28 cellular contexts compared by ENCODE assay signal in the genomic region with DNA sequence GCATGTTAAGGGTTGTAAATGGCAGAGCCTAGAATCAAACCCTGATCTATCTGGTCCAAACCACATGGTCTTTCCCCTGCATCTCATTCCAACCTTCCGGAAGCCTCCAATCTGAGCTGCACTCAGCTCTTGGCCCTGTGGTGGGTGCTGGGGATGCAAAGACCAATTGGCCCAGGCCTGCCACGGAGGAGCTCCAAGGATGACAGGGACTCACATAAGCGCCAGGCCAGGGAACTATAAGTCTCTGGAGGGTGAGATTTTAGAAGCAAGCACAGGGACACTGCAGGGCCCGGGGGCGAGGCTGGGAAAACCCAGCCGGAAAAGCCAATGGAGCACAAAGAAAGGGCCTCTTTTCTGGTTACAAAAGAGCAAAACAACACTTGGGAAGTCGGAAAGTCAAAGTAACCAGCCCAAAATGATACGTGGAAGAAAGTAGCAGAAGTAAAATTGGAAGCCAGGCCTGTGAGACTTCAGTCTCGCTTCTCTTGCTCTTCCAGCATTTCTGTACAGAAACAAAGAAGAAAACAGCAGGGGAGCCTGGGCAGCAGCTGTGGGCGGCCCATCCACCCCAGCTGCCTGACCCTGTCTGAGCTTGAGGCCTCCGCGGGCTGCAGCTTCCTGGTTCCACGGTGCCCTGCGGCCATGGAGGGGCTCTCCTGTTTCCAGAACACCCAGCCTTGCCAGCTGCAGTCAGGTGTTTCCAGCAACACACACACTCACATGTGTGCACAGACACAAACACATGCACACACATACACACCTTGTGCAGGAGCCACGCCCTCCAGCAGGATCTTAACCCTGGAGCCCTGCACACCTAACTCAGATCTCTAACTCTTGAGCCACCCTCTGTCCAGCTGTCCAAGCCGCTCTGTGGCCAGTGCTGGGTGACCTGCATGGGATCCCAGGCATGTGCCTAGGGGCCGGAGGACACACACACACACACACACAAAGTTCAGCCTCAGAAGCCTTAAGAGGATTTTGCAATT.
DNase-seq lines count a peak whose midpoint lies in the region; ATAC-seq and TF ChIP-seq lines count a peak whose summit lies in the region.
"Had no signal": no experiment of that assay in that cellular context is flagged by ENCODE, and none has a peak within 500 bp of the region (broad histone marks: within the 10 kb centered on the region; RNA-seq: fewer than 3 reads in every experiment).

No MANE protein-coding gene starts in this region.

- no peaks in the 10 kb centered on the region for H3K27me3 ChIP-seq in endodermal cell (ENCODE audit: control insufficient read depth, insufficient read depth, low read length, poor library complexity, severe bottlenecking)
- no peaks in the 10 kb centered on the region for H3K27me3 ChIP-seq in neuron (ENCODE audit: insufficient read depth, low read length)
- H3K27me3 ChIP-seq: tibial nerve had no signal

- H3K27me3 Mint-ChIP-seq in endodermal cell (ENCODE audit: insufficient read depth): no peaks in the 10 kb centered on the region
- H3K27me3 Mint-ChIP-seq: activated T-cell treated with anti-CD3 and anti-CD28 coated beads, Interleukin-2, amount 50 U/mL, for 24 hours; CD4-positive, alpha-beta T cell had no signal

- H3K4me3 Mint-ChIP-seq in endodermal cell: no peak overlapping the region
- H3K4me3 Mint-ChIP-seq: activated T-cell treated with anti-CD3 and anti-CD28 coated beads, Interleukin-2, amount 50 U/mL, for 24 hours; CD4-positive, alpha-beta T cell had no signal

- 68 to 77% methylated on average over 11 to 17 of the region's 17 CpGs for WGBS in endodermal cell (ENCODE audit: insufficient coverage in 1 of 2, insufficient read length in 1 of 2), 2 experiments

- TF ChIP-seq CTCF in endodermal cell (conservative IDR thresholded peaks at IDR 0.05): no peak

- H3K36me3 Mint-ChIP-seq in endodermal cell (ENCODE audit: low read depth): no peaks in the 10 kb centered on the region

- H3K4me1 ChIP-seq in endodermal cell (ENCODE audit: control insufficient read depth, insufficient read depth, low read length): no peaks in the 10 kb centered on the region
- H3K4me1 ChIP-seq in neuron (ENCODE audit: insufficient read depth, low read length): peaks cover 9% of the 10 kb centered on the region
- H3K4me1 ChIP-seq: tibial nerve had no signal

- H2AFZ ChIP-seq in neuron (ENCODE audit: low read depth, low read length): peak overlapping the region; percentile 55

- H3K4me3 ChIP-seq in endodermal cell (ENCODE audit: low read length) (no peak overlapping the region), neuron (ENCODE audit: low read length) (no peak overlapping the region)
- H3K4me3 ChIP-seq: GM12878, tibial nerve had no signal

- no peak overlapping the region for H3K27ac Mint-ChIP-seq in endodermal cell
- H3K27ac Mint-ChIP-seq: activated T-cell treated with anti-CD3 and anti-CD28 coated beads, Interleukin-2, amount 50 U/mL, for 24 hours; CD4-positive, alpha-beta T cell had no signal

- no peak overlapping the region for H3K9ac ChIP-seq in endodermal cell (ENCODE audit: extremely low read depth, low read length, poor library complexity, severe bottlenecking)

- H3K9me3 Mint-ChIP-seq in endodermal cell: no peaks in the 10 kb centered on the region

- H3K4me1 Mint-ChIP-seq in endodermal cell: peaks cover 8% of the 10 kb centered on the region

- peak overlapping the region; percentile 84 for H3K27ac ChIP-seq in endodermal cell (ENCODE audit: low read depth, low read length)
- H3K27ac ChIP-seq: epithelial cell of prostate, tibial nerve had no signal

- ATAC-seq in GM19467 (IDR thresholded peaks at IDR 0.05; ENCODE audit: unreplicated experiment): no peak
- ATAC-seq: GM12878; left ventricle myocardium superior; stimulated activated naive CD8-positive, alpha-beta T cell treated with anti-CD3 and anti-CD28 coated beads, Interleukin-15, Interleukin-2, amounts not matched to agents 100 U/mL and 50 U/mL, for 24 hours had no signal

- H3K9me3 ChIP-seq in endodermal cell (ENCODE audit: control insufficient read depth, low read length) (no peaks in the 10 kb centered on the region), neuron (ENCODE audit: low read length) (no peaks in the 10 kb centered on the region)

- DNase-seq in GM03348 (ENCODE audit: low spot score): peak; percentile 4
- peak; percentile 41 for DNase-seq in NCI-H2107 treated with DMSO at 0.1 percent for 48 hours (lab: John Stamatoyannopoulos, UW; ENCODE audit: unreplicated experiment)
- DNase-seq in endodermal cell: no peak
- no peak for DNase-seq in activated CD4-positive, CD25-positive, alpha-beta regulatory T cell (lab: John Stamatoyannopoulos, UW)
- no peak for DNase-seq in medulla oblongata (ENCODE audit: extremely low spot score)
- no peak for DNase-seq in stimulated activated naive CD4-positive, alpha-beta T cell (lab: John Stamatoyannopoulos, UW)
- DNase-seq: activated CD4-positive, alpha-beta T cell treated with anti-CD3 and anti-CD28 coated beads for 1 hour; activated CD8-positive, alpha-beta memory T cell treated with anti-CD3 and anti-CD28 coated beads for 24 hours; activated naive CD4-positive, alpha-beta T cell treated with Interleukin-2 at 50 U/mL for 16 hours; activated T-cell treated with anti-CD3 and anti-CD28 coated beads, Interleukin-2, amount 50 U/mL, for 24 hours; amniotic stem cell; caudate nucleus; CD4-positive, alpha-beta T cell; dermis blood vessel endothelial cell; foreskin fibroblast; Karpas-422; left ventricle myocardium superior; NCI-H1048; NCI-H526; SHP77; stimulated activated CD4-positive, alpha-beta T cell treated with anti-CD3 and anti-CD28 coated beads, Interleukin-4, amount 100 ng/mL, for 24 hours; stimulated activated naive CD8-positive, alpha-beta T cell treated with anti-CD3 and anti-CD28 coated beads, Interleukin-15, Interleukin-2, amounts not matched to agents 100 U/mL and 50 U/mL, for 24 hours; SW 1271 had no signal

- H3K36me3 ChIP-seq in endodermal cell (ENCODE audit: control insufficient read depth, insufficient read depth, low read length) (no peaks in the 10 kb centered on the region), neuron (ENCODE audit: insufficient read depth, low read length) (no peaks in the 10 kb centered on the region)
- H3K36me3 ChIP-seq: tibial nerve had no signal

Comparison
In these comparisons a context has a peak if more than half of its experiments do, and no peak if none do; other contexts are left out.
1. DNase-seq: peak in GM03348 (single experiment) and NCI-H2107 treated with DMSO at 0.1 percent for 48 hours (single experiment); none in endodermal cell (single experiment), activated CD4-positive, CD25-positive, alpha-beta regulatory T cell (0 of 4), medulla oblongata (single experiment) and stimulated activated naive CD4-positive, alpha-beta T cell (0 of 6).